ENCODE assay signal across 10 cellular contexts in genomic region chr12:92094751-92095161, GRCh38. TPM values are rescaled to one million over a fixed set of nuclear protein-coding genes. Genes with fewer than 3 reads are reported as not detected.
DNase-seq lines count a peak whose midpoint lies in the region; ATAC-seq, FAIRE-seq and TF ChIP-seq lines count a peak whose summit lies in the region.
"Had no signal": no experiment of that assay in that cellular context is flagged by ENCODE, and none has a peak within 500 bp of the region (broad histone marks: within the 10 kb centered on the region; RNA-seq: fewer than 3 reads in every experiment).

No MANE protein-coding gene starts in this region.

- FAIRE-seq in small intestine (lab: Jason Lieb, UNC), result no peak

- no peak for TF ChIP-seq EP300 in sigmoid colon (IDR thresholded peaks at IDR 0.05)

- peaks cover 4% of the 10 kb centered on the region for H3K9me3 Mint-ChIP-seq in nephron progenitor cell

- H3K36me3 Mint-ChIP-seq in nephron progenitor cell (ENCODE audit: low read depth), result peaks cover 5% of the 10 kb centered on the region

- H3K27ac Mint-ChIP-seq in nephron progenitor cell, result peak overlapping the region; percentile 33

- H3K27ac ChIP-seq in sigmoid colon (no peak overlapping the region), small intestine (ENCODE audit: low read depth in 1 of 2, low read length in 1 of 2) (no peak overlapping the region)
- H3K27ac ChIP-seq: ovary had no signal

- DNase-seq in astrocyte of the spinal cord (ENCODE audit: low read depth, low spot score), result peak; percentile 45
- no peak for DNase-seq in nephron progenitor cell
- DNase-seq in omental fat pad (ENCODE audit: low spot score), result no peak
- DNase-seq in sigmoid colon, result no peak
- DNase-seq in small intestine, result no peak
- DNase-seq: NCI-H446 treated with DMSO at 0.1 percent for 48 hours, ovary had no signal

- no peaks in the 10 kb centered on the region for H3K4me1 ChIP-seq in sigmoid colon
- peaks cover 0 to 3% of the 10 kb centered on the region in 2 donors for H3K4me1 ChIP-seq in small intestine (ENCODE audit: control insufficient read depth in 2 of 2, insufficient read depth in 1 of 2, low read depth in 1 of 2, low read length in 1 of 2)

- in situ Hi-C loops in astrocyte of the spinal cord (cut with HindIII; ENCODE audit: low sequenced_read_pairs), result no loop called here

- H3K4me3 ChIP-seq in astrocyte of the spinal cord (ENCODE audit: low read depth, low read length) (no peak overlapping the region), sigmoid colon (no peak overlapping the region), small intestine (ENCODE audit: low read depth in 1 of 2, low read length in 2 of 2) (no peak overlapping the region)
- H3K4me3 ChIP-seq: ovary had no signal

- intact Hi-C loops in sigmoid colon (cut with DNase I), result no loop called here

- no peaks in the 10 kb centered on the region for H3K4me1 Mint-ChIP-seq in nephron progenitor cell

- H3K27me3 ChIP-seq in sigmoid colon (no peaks in the 10 kb centered on the region), small intestine (ENCODE audit: control insufficient read depth in 2 of 2, insufficient read depth in 2 of 2, low read length in 2 of 2) (no peaks in the 10 kb centered on the region)
- H3K27me3 ChIP-seq: ovary had no signal

- 71 to 78% methylated on average over 1 of the region's 1 CpG for WGBS in sigmoid colon, 2 donors
- WGBS in small intestine, 3 donors, result 55 to 83% (median 63%) methylated on average over 1 of the region's 1 CpG

- peak; percentile 23 for TF ChIP-seq CTCF in astrocyte of the spinal cord (IDR thresholded peaks at IDR 0.05; ENCODE audit: low read depth, low read length)
- no peak for TF ChIP-seq CTCF in nephron progenitor cell (IDR thresholded peaks at IDR 0.05)
- TF ChIP-seq CTCF in omental fat pad (IDR thresholded peaks at IDR 0.05), result no peak
- no peak for TF ChIP-seq CTCF in sigmoid colon (IDR thresholded peaks at IDR 0.05)

- no peak overlapping the region for H3K4me3 Mint-ChIP-seq in nephron progenitor cell

- ATAC-seq in GM18519 (IDR thresholded peaks at IDR 0.05; ENCODE audit: low FRiP score, unreplicated experiment) (peak; percentile 25), HG03175 (IDR thresholded peaks at IDR 0.05; ENCODE audit: unreplicated experiment) (peak; percentile 19), omental fat pad (ENCODE audit: low FRiP score) (no peak), esophagus mucosa (no peak)

- H3K9me3 ChIP-seq in sigmoid colon, result no peaks in the 10 kb centered on the region
- H3K9me3 ChIP-seq in small intestine (ENCODE audit: control insufficient read depth, low read depth), result no peaks in the 10 kb centered on the region
- H3K9me3 ChIP-seq: ovary had no signal

- H3K36me3 ChIP-seq in sigmoid colon (no peaks in the 10 kb centered on the region), small intestine (ENCODE audit: control insufficient read depth in 2 of 2, insufficient read depth in 2 of 2, low read length in 2 of 2) (no peaks in the 10 kb centered on the region)
- H3K36me3 ChIP-seq: ovary had no signal

- H3K27me3 Mint-ChIP-seq in nephron progenitor cell (ENCODE audit: low read depth, poor library complexity), result no peaks in the 10 kb centered on the region

- no peak for TF ChIP-seq POLR2A in sigmoid colon (IDR thresholded peaks at IDR 0.05)

RNA-seq across cellular contexts. Expression of gene BTG1, which starts 50.9 kb away (rescaled TPM):
- total RNA-seq in omental fat pad (100 to 1,000 TPM in 1 of 4 donors, 10 to 100 TPM in 3; 57.8 to 101 (median 75.6) TPM), sigmoid colon (10 to 100 TPM; 41.0 to 62.9 (median 49.5) TPM), esophagus mucosa (119 TPM)
- polyA plus RNA-seq in sigmoid colon (10 to 100 TPM; 51.7 to 82.3 (median 57.3) TPM), small intestine (10 to 100 TPM; 38.8 to 61.1 (median 51.1) TPM)

Comparison
In these comparisons a context has a peak if more than half of its experiments do, and no peak if none do; other contexts are left out.
1. ATAC-seq: peak in GM18519 (single experiment) and HG03175 (single experiment); none in omental fat pad (single experiment) and esophagus mucosa (single experiment).